1 cellular context compared by ENCODE assay signal in genomic region chr1:21035794-21036193, GRCh38.
TF ChIP-seq lines count a peak whose summit lies in the region.

No MANE protein-coding gene starts in this region.

TF ChIP-seq in HEK293, 187 proteins besides CTCF, POLR2A, EP300 and RAD21 (continued from another document):
- TF ChIP-seq, protein P1, sequence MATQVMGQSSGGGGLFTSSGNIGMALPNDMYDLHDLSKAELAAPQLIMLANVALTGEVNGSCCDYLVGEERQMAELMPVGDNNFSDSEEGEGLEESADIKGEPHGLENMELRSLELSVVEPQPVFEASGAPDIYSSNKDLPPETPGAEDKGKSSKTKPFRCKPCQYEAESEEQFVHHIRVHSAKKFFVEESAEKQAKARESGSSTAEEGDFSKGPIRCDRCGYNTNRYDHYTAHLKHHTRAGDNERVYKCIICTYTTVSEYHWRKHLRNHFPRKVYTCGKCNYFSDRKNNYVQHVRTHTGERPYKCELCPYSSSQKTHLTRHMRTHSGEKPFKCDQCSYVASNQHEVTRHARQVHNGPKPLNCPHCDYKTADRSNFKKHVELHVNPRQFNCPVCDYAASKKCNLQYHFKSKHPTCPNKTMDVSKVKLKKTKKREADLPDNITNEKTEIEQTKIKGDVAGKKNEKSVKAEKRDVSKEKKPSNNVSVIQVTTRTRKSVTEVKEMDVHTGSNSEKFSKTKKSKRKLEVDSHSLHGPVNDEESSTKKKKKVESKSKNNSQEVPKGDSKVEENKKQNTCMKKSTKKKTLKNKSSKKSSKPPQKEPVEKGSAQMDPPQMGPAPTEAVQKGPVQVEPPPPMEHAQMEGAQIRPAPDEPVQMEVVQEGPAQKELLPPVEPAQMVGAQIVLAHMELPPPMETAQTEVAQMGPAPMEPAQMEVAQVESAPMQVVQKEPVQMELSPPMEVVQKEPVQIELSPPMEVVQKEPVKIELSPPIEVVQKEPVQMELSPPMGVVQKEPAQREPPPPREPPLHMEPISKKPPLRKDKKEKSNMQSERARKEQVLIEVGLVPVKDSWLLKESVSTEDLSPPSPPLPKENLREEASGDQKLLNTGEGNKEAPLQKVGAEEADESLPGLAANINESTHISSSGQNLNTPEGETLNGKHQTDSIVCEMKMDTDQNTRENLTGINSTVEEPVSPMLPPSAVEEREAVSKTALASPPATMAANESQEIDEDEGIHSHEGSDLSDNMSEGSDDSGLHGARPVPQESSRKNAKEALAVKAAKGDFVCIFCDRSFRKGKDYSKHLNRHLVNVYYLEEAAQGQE (tag by site-specific recombination; IDR thresholded peaks at IDR 0.05): no peak
